Comparison of ENCODE assay signal across 1 cellular context in the genomic region with DNA sequence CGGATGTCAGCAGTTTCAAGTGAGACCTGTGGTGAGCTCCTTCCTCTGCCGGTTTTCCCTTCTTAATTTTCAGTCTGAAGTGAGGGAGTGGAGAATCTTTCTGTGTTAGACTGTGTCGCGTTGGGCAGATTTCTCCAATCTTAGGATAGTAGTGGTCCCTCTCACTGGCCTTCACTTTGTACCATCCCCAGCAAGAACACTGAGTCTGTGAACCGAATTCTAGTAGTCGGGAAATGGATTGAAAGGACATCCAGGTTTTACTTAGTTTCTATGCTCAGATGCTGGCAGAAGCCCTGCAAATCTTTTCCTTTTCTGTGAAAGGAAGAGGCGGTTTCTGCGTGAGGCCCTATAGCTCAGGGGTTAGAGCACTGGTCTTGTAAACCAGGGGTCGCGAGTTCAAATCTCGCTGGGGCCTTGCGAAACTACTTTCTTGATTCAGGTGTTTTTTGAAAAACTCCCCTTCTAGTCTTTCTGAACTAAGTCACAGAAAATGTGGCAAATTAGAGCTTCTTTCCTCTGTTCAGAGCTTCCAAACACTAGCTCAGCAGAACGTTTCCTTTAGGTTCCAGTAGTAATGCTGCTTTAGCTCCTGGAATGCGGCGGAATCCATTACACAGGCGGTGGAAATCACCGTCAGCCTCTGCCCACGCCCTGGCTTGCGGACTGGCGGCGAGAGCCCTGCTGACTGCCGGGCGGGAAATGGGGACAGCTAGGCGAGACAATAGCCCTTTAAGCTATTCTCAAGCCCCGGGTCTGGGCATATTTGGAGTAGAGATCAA.
TF ChIP-seq lines count a peak whose summit lies in the region.

No MANE protein-coding gene starts in this region.

TF ChIP-seq in K562, 482 proteins besides CTCF, POLR2A, EP300 and RAD21 (continued from another document):
- TF ChIP-seq, protein P1, sequence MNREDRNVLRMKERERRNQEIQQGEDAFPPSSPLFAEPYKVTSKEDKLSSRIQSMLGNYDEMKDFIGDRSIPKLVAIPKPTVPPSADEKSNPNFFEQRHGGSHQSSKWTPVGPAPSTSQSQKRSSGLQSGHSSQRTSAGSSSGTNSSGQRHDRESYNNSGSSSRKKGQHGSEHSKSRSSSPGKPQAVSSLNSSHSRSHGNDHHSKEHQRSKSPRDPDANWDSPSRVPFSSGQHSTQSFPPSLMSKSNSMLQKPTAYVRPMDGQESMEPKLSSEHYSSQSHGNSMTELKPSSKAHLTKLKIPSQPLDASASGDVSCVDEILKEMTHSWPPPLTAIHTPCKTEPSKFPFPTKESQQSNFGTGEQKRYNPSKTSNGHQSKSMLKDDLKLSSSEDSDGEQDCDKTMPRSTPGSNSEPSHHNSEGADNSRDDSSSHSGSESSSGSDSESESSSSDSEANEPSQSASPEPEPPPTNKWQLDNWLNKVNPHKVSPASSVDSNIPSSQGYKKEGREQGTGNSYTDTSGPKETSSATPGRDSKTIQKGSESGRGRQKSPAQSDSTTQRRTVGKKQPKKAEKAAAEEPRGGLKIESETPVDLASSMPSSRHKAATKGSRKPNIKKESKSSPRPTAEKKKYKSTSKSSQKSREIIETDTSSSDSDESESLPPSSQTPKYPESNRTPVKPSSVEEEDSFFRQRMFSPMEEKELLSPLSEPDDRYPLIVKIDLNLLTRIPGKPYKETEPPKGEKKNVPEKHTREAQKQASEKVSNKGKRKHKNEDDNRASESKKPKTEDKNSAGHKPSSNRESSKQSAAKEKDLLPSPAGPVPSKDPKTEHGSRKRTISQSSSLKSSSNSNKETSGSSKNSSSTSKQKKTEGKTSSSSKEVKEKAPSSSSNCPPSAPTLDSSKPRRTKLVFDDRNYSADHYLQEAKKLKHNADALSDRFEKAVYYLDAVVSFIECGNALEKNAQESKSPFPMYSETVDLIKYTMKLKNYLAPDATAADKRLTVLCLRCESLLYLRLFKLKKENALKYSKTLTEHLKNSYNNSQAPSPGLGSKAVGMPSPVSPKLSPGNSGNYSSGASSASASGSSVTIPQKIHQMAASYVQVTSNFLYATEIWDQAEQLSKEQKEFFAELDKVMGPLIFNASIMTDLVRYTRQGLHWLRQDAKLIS (CRISPR knock-in tag; IDR thresholded peaks at IDR 0.05), result no peak
- TF ChIP-seq RFX5 (IDR thresholded peaks at IDR 0.05; ENCODE audit: low read depth, low read length) (no peak), ZNF354B (CRISPR knock-in tag; IDR thresholded peaks at IDR 0.05) (no peak), MEIS2 (IDR thresholded peaks at IDR 0.05; ENCODE audit: partially characterized antibody) (no peak), HDGF (IDR thresholded peaks at IDR 0.05) (no peak), ZNF347 (CRISPR knock-in tag; IDR thresholded peaks at IDR 0.05; ENCODE audit: low read depth) (no peak), ZNF121 (CRISPR knock-in tag; conservative IDR thresholded peaks at IDR 0.05) (no peak), RFX7 (CRISPR knock-in tag; IDR thresholded peaks at IDR 0.05) (no peak), CHD2 (IDR thresholded peaks at IDR 0.05; ENCODE audit: low read depth, low read length) (0 out of 2 replicates have a peak, but pooled peaks have one; percentile 44), PBX2 (CRISPR knock-in tag; IDR thresholded peaks at IDR 0.05; ENCODE audit: low read depth) (no peak), PBX2 (tag; conservative IDR thresholded peaks at IDR 0.05; ENCODE audit: low read depth) (no peak)
- TF ChIP-seq, protein P2, sequence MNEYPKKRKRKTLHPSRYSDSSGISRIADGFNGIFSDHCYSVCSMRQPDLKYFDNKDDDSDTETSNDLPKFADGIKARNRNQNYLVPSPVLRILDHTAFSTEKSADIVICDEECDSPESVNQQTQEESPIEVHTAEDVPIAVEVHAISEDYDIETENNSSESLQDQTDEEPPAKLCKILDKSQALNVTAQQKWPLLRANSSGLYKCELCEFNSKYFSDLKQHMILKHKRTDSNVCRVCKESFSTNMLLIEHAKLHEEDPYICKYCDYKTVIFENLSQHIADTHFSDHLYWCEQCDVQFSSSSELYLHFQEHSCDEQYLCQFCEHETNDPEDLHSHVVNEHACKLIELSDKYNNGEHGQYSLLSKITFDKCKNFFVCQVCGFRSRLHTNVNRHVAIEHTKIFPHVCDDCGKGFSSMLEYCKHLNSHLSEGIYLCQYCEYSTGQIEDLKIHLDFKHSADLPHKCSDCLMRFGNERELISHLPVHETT (CRISPR knock-in tag; conservative IDR thresholded peaks at IDR 0.05 in 1 of 2, IDR thresholded peaks at IDR 0.05 in 1 of 2), result no peak
- TF ChIP-seq, protein P3, sequence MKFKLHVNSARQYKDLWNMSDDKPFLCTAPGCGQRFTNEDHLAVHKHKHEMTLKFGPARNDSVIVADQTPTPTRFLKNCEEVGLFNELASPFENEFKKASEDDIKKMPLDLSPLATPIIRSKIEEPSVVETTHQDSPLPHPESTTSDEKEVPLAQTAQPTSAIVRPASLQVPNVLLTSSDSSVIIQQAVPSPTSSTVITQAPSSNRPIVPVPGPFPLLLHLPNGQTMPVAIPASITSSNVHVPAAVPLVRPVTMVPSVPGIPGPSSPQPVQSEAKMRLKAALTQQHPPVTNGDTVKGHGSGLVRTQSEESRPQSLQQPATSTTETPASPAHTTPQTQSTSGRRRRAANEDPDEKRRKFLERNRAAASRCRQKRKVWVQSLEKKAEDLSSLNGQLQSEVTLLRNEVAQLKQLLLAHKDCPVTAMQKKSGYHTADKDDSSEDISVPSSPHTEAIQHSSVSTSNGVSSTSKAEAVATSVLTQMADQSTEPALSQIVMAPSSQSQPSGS (CRISPR knock-in tag; IDR thresholded peaks at IDR 0.05), result no peak
- TF ChIP-seq, protein P4, sequence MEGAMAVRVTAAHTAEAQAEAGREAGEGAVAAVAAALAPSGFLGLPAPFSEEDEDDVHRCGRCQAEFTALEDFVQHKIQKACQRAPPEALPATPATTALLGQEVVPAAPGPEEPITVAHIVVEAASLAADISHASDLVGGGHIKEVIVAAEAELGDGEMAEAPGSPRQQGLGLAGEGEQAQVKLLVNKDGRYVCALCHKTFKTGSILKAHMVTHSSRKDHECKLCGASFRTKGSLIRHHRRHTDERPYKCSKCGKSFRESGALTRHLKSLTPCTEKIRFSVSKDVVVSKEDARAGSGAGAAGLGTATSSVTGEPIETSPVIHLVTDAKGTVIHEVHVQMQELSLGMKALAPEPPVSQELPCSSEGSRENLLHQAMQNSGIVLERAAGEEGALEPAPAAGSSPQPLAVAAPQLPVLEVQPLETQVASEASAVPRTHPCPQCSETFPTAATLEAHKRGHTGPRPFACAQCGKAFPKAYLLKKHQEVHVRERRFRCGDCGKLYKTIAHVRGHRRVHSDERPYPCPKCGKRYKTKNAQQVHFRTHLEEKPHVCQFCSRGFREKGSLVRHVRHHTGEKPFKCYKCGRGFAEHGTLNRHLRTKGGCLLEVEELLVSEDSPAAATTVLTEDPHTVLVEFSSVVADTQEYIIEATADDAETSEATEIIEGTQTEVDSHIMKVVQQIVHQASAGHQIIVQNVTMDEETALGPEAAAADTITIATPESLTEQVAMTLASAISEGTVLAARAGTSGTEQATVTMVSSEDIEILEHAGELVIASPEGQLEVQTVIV (CRISPR knock-in tag; IDR thresholded peaks at IDR 0.05; ENCODE audit: borderline replicate concordance), result no peak
